Comparison of ENCODE assay signal across 1 cellular context in genomic region chr2:120277505-120278205, GRCh38.
TF ChIP-seq lines count a peak whose summit lies in the region.

No MANE protein-coding gene starts in this region.

TF ChIP-seq in HepG2, 621 proteins besides CTCF, POLR2A, EP300 and RAD21 (continued from another document):
- TF ChIP-seq, protein P1, sequence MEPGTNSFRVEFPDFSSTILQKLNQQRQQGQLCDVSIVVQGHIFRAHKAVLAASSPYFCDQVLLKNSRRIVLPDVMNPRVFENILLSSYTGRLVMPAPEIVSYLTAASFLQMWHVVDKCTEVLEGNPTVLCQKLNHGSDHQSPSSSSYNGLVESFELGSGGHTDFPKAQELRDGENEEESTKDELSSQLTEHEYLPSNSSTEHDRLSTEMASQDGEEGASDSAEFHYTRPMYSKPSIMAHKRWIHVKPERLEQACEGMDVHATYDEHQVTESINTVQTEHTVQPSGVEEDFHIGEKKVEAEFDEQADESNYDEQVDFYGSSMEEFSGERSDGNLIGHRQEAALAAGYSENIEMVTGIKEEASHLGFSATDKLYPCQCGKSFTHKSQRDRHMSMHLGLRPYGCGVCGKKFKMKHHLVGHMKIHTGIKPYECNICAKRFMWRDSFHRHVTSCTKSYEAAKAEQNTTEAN (CRISPR knock-in tag; conservative IDR thresholded peaks at IDR 0.05), result peak; percentile 81
- TF ChIP-seq ZNF432 (CRISPR knock-in tag; IDR thresholded peaks at IDR 0.05; ENCODE audit: borderline replicate concordance) (no peak), PLRG1 (conservative IDR thresholded peaks at IDR 0.05) (0 out of 2 replicates have a peak, but pooled peaks have one; percentile 84), HMG20B (CRISPR knock-in tag; conservative IDR thresholded peaks at IDR 0.05) (no peak), ZNF766 (CRISPR knock-in tag; IDR thresholded peaks at IDR 0.05; ENCODE audit: borderline replicate concordance) (no peak), ZNF788 (CRISPR knock-in tag; IDR thresholded peaks at IDR 0.05; ENCODE audit: borderline replicate concordance) (no peak), ZNF607 (CRISPR knock-in tag; IDR thresholded peaks at IDR 0.05; ENCODE audit: borderline replicate concordance) (no peak), PRMT3 (CRISPR knock-in tag; IDR thresholded peaks at IDR 0.05; ENCODE audit: borderline replicate concordance, low read depth) (no peak), NFRKB (IDR thresholded peaks at IDR 0.05) (0 out of 2 replicates have a peak, but pooled peaks have one; percentile 4), SKIL (CRISPR knock-in tag; IDR thresholded peaks at IDR 0.05; ENCODE audit: borderline replicate concordance) (0 out of 2 replicates have a peak, but pooled peaks have one; percentile 12), ZNF207 (IDR thresholded peaks at IDR 0.05; ENCODE audit: borderline replicate concordance) (peak; percentile 94; the same call in 1 of the 2 replicates)
- TF ChIP-seq, protein P2, sequence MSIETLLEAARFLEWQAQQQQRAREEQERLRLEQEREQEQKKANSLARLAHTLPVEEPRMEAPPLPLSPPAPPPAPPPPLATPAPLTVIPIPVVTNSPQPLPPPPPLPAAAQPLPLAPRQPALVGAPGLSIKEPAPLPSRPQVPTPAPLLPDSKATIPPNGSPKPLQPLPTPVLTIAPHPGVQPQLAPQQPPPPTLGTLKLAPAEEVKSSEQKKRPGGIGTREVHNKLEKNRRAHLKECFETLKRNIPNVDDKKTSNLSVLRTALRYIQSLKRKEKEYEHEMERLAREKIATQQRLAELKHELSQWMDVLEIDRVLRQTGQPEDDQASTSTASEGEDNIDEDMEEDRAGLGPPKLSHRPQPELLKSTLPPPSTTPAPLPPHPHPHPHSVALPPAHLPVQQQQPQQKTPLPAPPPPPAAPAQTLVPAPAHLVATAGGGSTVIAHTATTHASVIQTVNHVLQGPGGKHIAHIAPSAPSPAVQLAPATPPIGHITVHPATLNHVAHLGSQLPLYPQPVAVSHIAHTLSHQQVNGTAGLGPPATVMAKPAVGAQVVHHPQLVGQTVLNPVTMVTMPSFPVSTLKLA (IDR thresholded peaks at IDR 0.05), result peak; percentile 84
